In the genomic region with DNA sequence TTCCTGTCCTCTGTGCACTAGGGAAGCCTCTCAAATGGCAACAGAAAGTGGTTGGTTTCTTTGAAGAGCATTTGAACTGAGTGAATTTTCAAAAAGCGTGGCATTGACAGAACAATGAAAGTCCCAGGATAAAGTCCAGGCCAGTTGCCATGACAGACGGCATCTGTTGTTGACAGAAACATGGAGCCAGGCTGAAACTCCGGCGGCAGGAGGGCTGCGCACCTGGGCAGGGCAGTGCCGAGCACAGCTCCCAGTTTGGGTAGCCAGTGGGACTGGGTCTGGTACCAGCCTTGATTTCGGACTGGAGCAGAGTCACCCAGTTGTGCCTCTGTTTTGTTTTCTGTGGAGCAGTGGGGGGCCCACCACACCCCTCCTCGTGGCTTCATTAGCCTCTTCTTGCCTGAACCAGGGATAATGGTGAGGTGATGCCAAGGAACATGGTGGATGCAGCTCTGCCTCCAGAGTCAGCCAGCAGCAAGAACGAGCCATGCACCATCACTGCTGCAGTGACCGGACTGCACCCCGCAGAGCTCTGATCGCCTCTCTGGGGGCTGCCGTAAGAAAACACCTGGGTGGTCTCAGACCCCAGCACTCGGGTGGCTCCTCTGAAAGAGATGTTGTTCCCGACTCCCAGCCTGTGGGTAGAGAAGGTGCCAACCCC, we compare ENCODE assay signal across 29 cellular contexts. TPM values are rescaled to one million over a fixed set of nuclear protein-coding genes. Genes with fewer than 3 reads are reported as not detected.
A peak's percentile ranks its signal among the peaks of the same experiment; 100 is the strongest.
DNase-seq lines count a peak whose midpoint lies in the region; ATAC-seq, FAIRE-seq and TF ChIP-seq lines count a peak whose summit lies in the region.
"Had no signal": no experiment of that assay in that cellular context is flagged by ENCODE, and none has a peak within 500 bp of the region (broad histone marks: within the 10 kb centered on the region; RNA-seq: fewer than 3 reads in every experiment).

No MANE protein-coding gene starts in this region.

- H3K36me3 Mint-ChIP-seq in WTC11 = no peaks in the 10 kb centered on the region
- no peaks in the 10 kb centered on the region for H3K36me3 Mint-ChIP-seq in naive thymus-derived CD8-positive, alpha-beta T cell
- H3K36me3 Mint-ChIP-seq: CD4-positive, CD25-positive, alpha-beta regulatory T cell had no signal

- peak overlapping the region; percentile 63 for H3K27ac Mint-ChIP-seq in WTC11
- no peak overlapping the region for H3K27ac Mint-ChIP-seq in naive thymus-derived CD8-positive, alpha-beta T cell
- H3K27ac Mint-ChIP-seq: activated CD8-positive, alpha-beta T cell treated with anti-CD3 and anti-CD28 coated beads, Interleukin-2, amount 10 ng/mL, durations not matched to agents 7 days and 5 days; CD4-positive, CD25-positive, alpha-beta regulatory T cell had no signal

- in situ Hi-C loops in HepG2 (cut with HindIII; ENCODE audit: extremely low pct_ligation_motif_present, low pct_unique_long_range_greater_than_20kb) = no loop called here

- peaks cover 3% of the 10 kb centered on the region for H3K27me3 Mint-ChIP-seq in WTC11 (ENCODE audit: low read depth)
- peaks cover 0 to 7% (median 2%) of the 10 kb centered on the region in 5 donors for H3K27me3 Mint-ChIP-seq in naive thymus-derived CD8-positive, alpha-beta T cell

- 37% methylated on average over 5 of the region's 15 CpGs for WGBS in HepG2 (ENCODE audit: low lambda C conversion rate)
- WGBS in spleen, 5 donors = 87 to 92% (median 90%) methylated on average over 10 to 15 of the region's 15 CpGs

- H3K4me2 ChIP-seq in HepG2 (ENCODE audit: low read depth, low read length) = peak overlapping the region; percentile 40

- H3K27ac ChIP-seq in HepG2 (ENCODE audit: extremely low read length, insufficient read depth, low read length) (no peak overlapping the region), spleen (no peak overlapping the region)
- H3K27ac ChIP-seq: right lobe of liver, RWPE1, suprapubic skin had no signal

- POLR2A ChIA-PET in WTC11 (lab: Charles Lee) (no interaction called here), HepG2 (lab: Yijun Ruan, JAX) (no interaction called here)
- POLR2A ChIA-PET in naive thymus-derived CD8-positive, alpha-beta T cell (lab: Charles Lee) = no interaction called here

- no peak overlapping the region for H3K9ac ChIP-seq in HepG2 (ENCODE audit: insufficient read depth, low read depth, low read length)

- no peaks in the 10 kb centered on the region for H3K36me3 ChIP-seq in HepG2 (replicated peaks in 1 of 2; ENCODE audit: control insufficient read depth in 1 of 2, insufficient read depth in 2 of 2, low read length in 2 of 2)
- H3K36me3 ChIP-seq in spleen = no peaks in the 10 kb centered on the region
- H3K36me3 ChIP-seq: right lobe of liver, suprapubic skin had no signal

- no peak for FAIRE-seq in HepG2 (lab: Jason Lieb, UNC)
- FAIRE-seq: astrocyte, endometrium, G401.6, GM19239 had no signal

- peak; percentile 31 for DNase-seq in DMS53 (lab: John Stamatoyannopoulos, UW)
- DNase-seq in DMS53 treated with DMSO at 0.1 percent for 48 hours (lab: John Stamatoyannopoulos, UW; ENCODE audit: unreplicated experiment) = no peak
- DNase-seq in WTC11 (ENCODE audit: low spot score) = peak; percentile 12
- no peak for DNase-seq in HepG2 (ENCODE audit: low spot score)
- DNase-seq in spleen = peak; percentile 53
- DNase-seq in effector CD4-positive, alpha-beta T cell = no peak
- no peak for DNase-seq in stimulated activated CD8-positive, alpha-beta memory T cell treated with anti-CD3 and anti-CD28 coated beads, Interleukin-4, amount 100 ng/mL, for 48 hours
- DNase-seq in naive thymus-derived CD8-positive, alpha-beta T cell = no peak
- DNase-seq: 8988T; activated CD8-positive, alpha-beta T cell treated with anti-CD3 and anti-CD28 coated beads, Interleukin-2, amount 10 ng/mL, durations not matched to agents 7 days and 5 days; CD4-positive, CD25-positive, alpha-beta regulatory T cell; central memory CD4-positive, alpha-beta T cell; dermis blood vessel endothelial cell; NCI-H1092 treated with DMSO at 0.1 percent for 48 hours; NCI-H2029; NCI-H226; stimulated activated naive CD4-positive, alpha-beta T cell had no signal

- TF ChIP-seq CTCF in WTC11 (IDR thresholded peaks at IDR 0.05) (no peak), HepG2 (CRISPR knock-in tag; IDR thresholded peaks at IDR 0.05) (no peak), spleen (IDR thresholded peaks at IDR 0.05 in 8 of 11, conservative IDR thresholded peaks at IDR 0.05 in 3 of 11) (no peak)

- H2AFZ ChIP-seq in HepG2 (ENCODE audit: low read length) = no peak overlapping the region

- BruUV-seq in HepG2 (replicated peaks; lab: Mats Ljungman, UMichigan) = no TSS peak

- intact Hi-C loops in HepG2 (cut with micrococcal nuclease; ENCODE audit: unreplicated experiment) = no loop called here
- intact Hi-C loops in spleen (cut with DNase I; ENCODE audit: low total_unique reads) = no loop called here

- no peaks in the 10 kb centered on the region for H4K20me1 ChIP-seq in HepG2 (ENCODE audit: insufficient read depth, low read length)

- H3K9me3 ChIP-seq in HepG2 (ENCODE audit: low read length) (no peaks in the 10 kb centered on the region), spleen (no peaks in the 10 kb centered on the region)
- H3K9me3 ChIP-seq: right lobe of liver, suprapubic skin had no signal

- no peaks in the 10 kb centered on the region for H3K79me2 ChIP-seq in HepG2 (ENCODE audit: insufficient read depth, low read length)

- H3K27me3 ChIP-seq in HepG2 (ENCODE audit: control insufficient read depth in 1 of 2, insufficient read depth in 2 of 2, low read length in 2 of 2) (peaks cover 8 to 56% of the 10 kb centered on the region in 2 experiments), spleen (replicated peaks in 1 of 7) (peaks cover 0 to 76% (median 12%) of the 10 kb centered on the region in 7 donors)
- H3K27me3 ChIP-seq: right lobe of liver, suprapubic skin had no signal

- TF ChIP-seq POLR2A in HepG2 (IDR thresholded peaks at IDR 0.05; ENCODE audit: insufficient read depth in 1 of 2, low read depth in 2 of 2, low read length in 2 of 2) (no peak), spleen (IDR thresholded peaks at IDR 0.05) (no peak)

- TF ChIP-seq EP300 in HepG2 (IDR thresholded peaks at IDR 0.05; ENCODE audit: low read depth in 2 of 2, low read length in 2 of 2) = no peak
- TF ChIP-seq EP300 in HepG2 (CRISPR knock-in tag; IDR thresholded peaks at IDR 0.05; ENCODE audit: borderline replicate concordance) = no peak

- H3K9me3 Mint-ChIP-seq in WTC11 = no peaks in the 10 kb centered on the region
- no peaks in the 10 kb centered on the region for H3K9me3 Mint-ChIP-seq in naive thymus-derived CD8-positive, alpha-beta T cell
- H3K9me3 Mint-ChIP-seq: CD4-positive, CD25-positive, alpha-beta regulatory T cell had no signal

- H3K4me3 Mint-ChIP-seq in WTC11 = no peak overlapping the region
- H3K4me3 Mint-ChIP-seq in naive thymus-derived CD8-positive, alpha-beta T cell = no peak overlapping the region
- H3K4me3 Mint-ChIP-seq: activated CD8-positive, alpha-beta T cell treated with anti-CD3 and anti-CD28 coated beads, Interleukin-2, amount 10 ng/mL, durations not matched to agents 7 days and 5 days; CD4-positive, CD25-positive, alpha-beta regulatory T cell had no signal

- no peak for TF ChIP-seq RAD21 in HepG2 (CRISPR knock-in tag; IDR thresholded peaks at IDR 0.05)

- ATAC-seq in WTC11 = no peak
- peak; percentile 79 for ATAC-seq in HepG2
- ATAC-seq in naive thymus-derived CD8-positive, alpha-beta T cell = no peak
- ATAC-seq: activated CD8-positive, alpha-beta T cell treated with anti-CD3 and anti-CD28 coated beads, Interleukin-2, amount 10 ng/mL, durations not matched to agents 7 days and 5 days; HCT116; right lobe of liver had no signal

- H3K4me1 ChIP-seq in HepG2 (ENCODE audit: insufficient read depth, low read length) = peaks cover 17% of the 10 kb centered on the region
- peaks cover 0 to 20% (median 2%) of the 10 kb centered on the region in 6 donors for H3K4me1 ChIP-seq in spleen
- H3K4me1 ChIP-seq: right lobe of liver had no signal

- CTCF ChIA-PET in WTC11 (lab: Charles Lee) = interaction anchor here (0.5 to 4.8 kb wide), 35 partner anchors 9 to 249 kb away, joined by 3 to 62 read pairs (median 4); partner anchors contain the start of genes CDC45, CLDN5, GP1BB and SEPTIN5
- CTCF ChIA-PET in HepG2 (lab: Yijun Ruan, JAX; ENCODE audit: low intra/inter-chr PET ratio, low total read pairs) = no interaction called here

- H3K4me3 ChIP-seq in HepG2 (replicated peaks in 1 of 3; ENCODE audit: insufficient read depth in 1 of 3, low read depth in 2 of 3, low read length in 3 of 3) = no peak overlapping the region
- no peak overlapping the region for H3K4me3 ChIP-seq in spleen
- H3K4me3 ChIP-seq: lung, right lobe of liver, suprapubic skin had no signal

- H3K4me1 Mint-ChIP-seq in WTC11 = peaks cover 38% of the 10 kb centered on the region
- no peaks in the 10 kb centered on the region for H3K4me1 Mint-ChIP-seq in naive thymus-derived CD8-positive, alpha-beta T cell
- H3K4me1 Mint-ChIP-seq: CD4-positive, CD25-positive, alpha-beta regulatory T cell had no signal

RNA-seq across cellular contexts. Expression of gene SEPTIN5, which starts 9.8 kb away (rescaled TPM):
- total RNA-seq in WTC11 (2021) = 12.6 to 22.4 TPM (median 15.2 TPM) in 3 replicates
- not detected in 2 replicates for total RNA-seq in HepG2 (2016; rRNA removed; fragmentation: Illumina TruSeq; extraction: Trizol)
- 0.09 and 0.20 TPM in 2 replicates for total RNA-seq in HepG2 (2016; cell fraction: cytosol; rRNA removed; fragmentation: Illumina TruSeq; extraction: Trizol; ENCODE audit: low read depth)
- total RNA-seq in HepG2 (2016; cell fraction: insoluble cytoplasmic fraction; rRNA removed; fragmentation: Illumina TruSeq; extraction: Trizol) = not detected in 2 replicates
- total RNA-seq in HepG2 (2016; cell fraction: membrane; rRNA removed; fragmentation: Illumina TruSeq; extraction: Trizol) = 0.06 and 0.10 TPM in 2 replicates
- not detected in 2 replicates for total RNA-seq in HepG2 (2016; cell fraction: nucleus; rRNA removed; fragmentation: Illumina TruSeq; extraction: Trizol)
- polyA plus RNA-seq in HepG2 (2011; rRNA removed) = 0.33 and 0.55 TPM in 2 replicates
- polyA plus RNA-seq in HepG2 (2011; cell fraction: cytosol; rRNA removed) = 0.04 TPM in 1 of 2 replicates, not detected in the other
- 0.57 and 0.82 TPM in 2 replicates for polyA plus RNA-seq in HepG2 (2011; cell fraction: nucleus; rRNA removed)
- 0.08 TPM in 1 of 2 replicates, not detected in the other for polyA plus RNA-seq in HepG2 (2012)
- 0.15 and 0.23 TPM in 2 replicates for polyA plus RNA-seq in HepG2 (2016; cell fraction: cytosol; fragmentation: Illumina TruSeq; extraction: Trizol; ENCODE audit: low read depth)
- not detected in 2 replicates for polyA plus RNA-seq in HepG2 (2016; cell fraction: insoluble cytoplasmic fraction; fragmentation: Illumina TruSeq; extraction: Trizol; ENCODE audit: low read depth)
- 0.23 and 0.58 TPM in 2 replicates for polyA plus RNA-seq in HepG2 (2016; cell fraction: membrane; fragmentation: Illumina TruSeq; extraction: Trizol; ENCODE audit: low read depth)
- polyA plus RNA-seq in HepG2 (2016; cell fraction: nucleus; fragmentation: Illumina TruSeq; extraction: Trizol; ENCODE audit: insufficient read depth, low read depth) = 0.28 TPM in 1 of 2 replicates, not detected in the other
- 1.0 and 1.5 TPM in 2 replicates for polyA minus RNA-seq in HepG2 (2011; rRNA and poly(A)+ RNA removed; ENCODE audit: low replicate concordance)
- not detected in 2 replicates for polyA minus RNA-seq in HepG2 (2011; cell fraction: cytosol; rRNA and poly(A)+ RNA removed)
- 0.77 TPM in 1 of 2 replicates, not detected in the other for polyA minus RNA-seq in HepG2 (2011; cell fraction: nucleus; rRNA and poly(A)+ RNA removed)
- 10 to 100 TPM in 6 of 7 donors, 1 to 10 TPM in 1; 9.2 to 19.2 (median 13.1) TPM for total RNA-seq in spleen
- polyA plus RNA-seq in spleen = 1 to 10 TPM; 4.0 to 7.5 (median 4.3) TPM
- total RNA-seq in naive thymus-derived CD8-positive, alpha-beta T cell = 1 to 10 TPM in 1 of 2 experiments, under 1 TPM in 1; 0.55 to 1.5 TPM
- polyA plus RNA-seq in naive thymus-derived CD8-positive, alpha-beta T cell = under 1 TPM in 1 of 3 donors, not detected in 2; 0.32 TPM
- total RNA-seq: T-helper 1 cell treated with Interleukin-12 subunit alpha and Interleukin-12 subunit beta and Interleukin-4 antibody, amounts not matched to agents 30 ng/mL and 1 ng/mL, for 36 hours had no signal
- polyA plus RNA-seq: CD4-positive, CD25-positive, alpha-beta regulatory T cell had no signal

RNA-seq across cellular contexts. Expression of gene GP1BB, which starts 18.9 kb away (rescaled TPM):
- 1.4 to 4.3 TPM (median 3.3 TPM) in 3 replicates for total RNA-seq in WTC11 (2021)
- total RNA-seq in HepG2 (2016; rRNA removed; fragmentation: Illumina TruSeq; extraction: Trizol) = not detected in 2 replicates
- not detected in 2 replicates for total RNA-seq in HepG2 (2016; cell fraction: cytosol; rRNA removed; fragmentation: Illumina TruSeq; extraction: Trizol; ENCODE audit: low read depth)
- total RNA-seq in HepG2 (2016; cell fraction: insoluble cytoplasmic fraction; rRNA removed; fragmentation: Illumina TruSeq; extraction: Trizol) = not detected in 2 replicates
- total RNA-seq in HepG2 (2016; cell fraction: membrane; rRNA removed; fragmentation: Illumina TruSeq; extraction: Trizol) = 0.10 TPM in 1 of 2 replicates, not detected in the other
- not detected in 2 replicates for total RNA-seq in HepG2 (2016; cell fraction: nucleus; rRNA removed; fragmentation: Illumina TruSeq; extraction: Trizol)
- 0.07 TPM in 1 of 2 replicates, not detected in the other for polyA plus RNA-seq in HepG2 (2011; rRNA removed)
- 0.16 TPM in 1 of 2 replicates, not detected in the other for polyA plus RNA-seq in HepG2 (2011; cell fraction: cytosol; rRNA removed)
- polyA plus RNA-seq in HepG2 (2011; cell fraction: nucleus; rRNA removed) = 0.47 TPM in 1 of 2 replicates, not detected in the other
- polyA plus RNA-seq in HepG2 (2012) = not detected in 2 replicates
- not detected in 2 replicates for polyA plus RNA-seq in HepG2 (2016; cell fraction: cytosol; fragmentation: Illumina TruSeq; extraction: Trizol; ENCODE audit: low read depth)
- polyA plus RNA-seq in HepG2 (2016; cell fraction: insoluble cytoplasmic fraction; fragmentation: Illumina TruSeq; extraction: Trizol; ENCODE audit: low read depth) = not detected in 2 replicates
- polyA plus RNA-seq in HepG2 (2016; cell fraction: membrane; fragmentation: Illumina TruSeq; extraction: Trizol; ENCODE audit: low read depth) = not detected in 2 replicates
- polyA plus RNA-seq in HepG2 (2016; cell fraction: nucleus; fragmentation: Illumina TruSeq; extraction: Trizol; ENCODE audit: insufficient read depth, low read depth) = not detected in 2 replicates
- 0.32 TPM in 1 of 2 replicates, not detected in the other for polyA minus RNA-seq in HepG2 (2011; rRNA and poly(A)+ RNA removed; ENCODE audit: low replicate concordance)
- not detected in 2 replicates for polyA minus RNA-seq in HepG2 (2011; cell fraction: cytosol; rRNA and poly(A)+ RNA removed)
- not detected in 2 replicates for polyA minus RNA-seq in HepG2 (2011; cell fraction: nucleus; rRNA and poly(A)+ RNA removed)
- total RNA-seq in spleen = 10 to 100 TPM in 6 of 7 donors, 1 to 10 TPM in 1; 6.9 to 25.4 (median 16.5) TPM
- 1 to 10 TPM; 4.2 to 5.1 (median 4.8) TPM for polyA plus RNA-seq in spleen
- total RNA-seq in naive thymus-derived CD8-positive, alpha-beta T cell = under 1 TPM in 1 of 2 experiments, not detected in 1; 0.34 TPM
- not detected for polyA plus RNA-seq in naive thymus-derived CD8-positive, alpha-beta T cell
- total RNA-seq: activated CD8-positive, alpha-beta T cell treated with anti-CD3 and anti-CD28 coated beads, Interleukin-2, amount 10 ng/mL, durations not matched to agents 7 days and 5 days; T-helper 1 cell treated with Interleukin-12 subunit alpha and Interleukin-12 subunit beta and Interleukin-4 antibody, amounts not matched to agents 30 ng/mL and 1 ng/mL, for 36 hours had no signal
- polyA plus RNA-seq: CD4-positive, CD25-positive, alpha-beta regulatory T cell had no signal

RNA-seq across cellular contexts. Expression of gene TBX1, which starts 56.1 kb away (rescaled TPM):
- total RNA-seq in WTC11 (2021) (7.9 to 12.8 TPM (median 9.3 TPM) in 3 replicates), HepG2 (2016; rRNA removed; fragmentation: Illumina TruSeq; extraction: Trizol) (not detected in 2 replicates), spleen (10 to 100 TPM in 1 of 7 donors, 1 to 10 TPM in 3, under 1 TPM in 3; 0.23 to 10.5 (median 3.1) TPM)
- total RNA-seq in HepG2 (2016; cell fraction: cytosol; rRNA removed; fragmentation: Illumina TruSeq; extraction: Trizol; ENCODE audit: low read depth) = not detected in 2 replicates
- not detected in 2 replicates for total RNA-seq in HepG2 (2016; cell fraction: insoluble cytoplasmic fraction; rRNA removed; fragmentation: Illumina TruSeq; extraction: Trizol)
- not detected in 2 replicates for total RNA-seq in HepG2 (2016; cell fraction: membrane; rRNA removed; fragmentation: Illumina TruSeq; extraction: Trizol)
- total RNA-seq in HepG2 (2016; cell fraction: nucleus; rRNA removed; fragmentation: Illumina TruSeq; extraction: Trizol) = not detected in 2 replicates
- polyA plus RNA-seq in HepG2 (2011; rRNA removed) (not detected in 2 replicates), spleen (under 1 TPM; 0.17 to 0.71 (median 0.61) TPM)
- polyA plus RNA-seq in HepG2 (2011; cell fraction: cytosol; rRNA removed) = 0.03 TPM in 1 of 2 replicates, not detected in the other
- polyA plus RNA-seq in HepG2 (2011; cell fraction: nucleus; rRNA removed) = 0.23 TPM in 1 of 2 replicates, not detected in the other
- not detected in 2 replicates for polyA plus RNA-seq in HepG2 (2012)
- not detected in 2 replicates for polyA plus RNA-seq in HepG2 (2016; cell fraction: cytosol; fragmentation: Illumina TruSeq; extraction: Trizol; ENCODE audit: low read depth)
- polyA plus RNA-seq in HepG2 (2016; cell fraction: insoluble cytoplasmic fraction; fragmentation: Illumina TruSeq; extraction: Trizol; ENCODE audit: low read depth) = not detected in 2 replicates
- polyA plus RNA-seq in HepG2 (2016; cell fraction: membrane; fragmentation: Illumina TruSeq; extraction: Trizol; ENCODE audit: low read depth) = 0.08 TPM in 1 of 2 replicates, not detected in the other
- not detected in 2 replicates for polyA plus RNA-seq in HepG2 (2016; cell fraction: nucleus; fragmentation: Illumina TruSeq; extraction: Trizol; ENCODE audit: insufficient read depth, low read depth)
- polyA minus RNA-seq in HepG2 (2011; rRNA and poly(A)+ RNA removed; ENCODE audit: low replicate concordance) = not detected in 2 replicates
- polyA minus RNA-seq in HepG2 (2011; cell fraction: cytosol; rRNA and poly(A)+ RNA removed) = not detected in 2 replicates
- not detected in 2 replicates for polyA minus RNA-seq in HepG2 (2011; cell fraction: nucleus; rRNA and poly(A)+ RNA removed)
- total RNA-seq in naive thymus-derived CD8-positive, alpha-beta T cell = not detected
- polyA plus RNA-seq in naive thymus-derived CD8-positive, alpha-beta T cell = not detected
- total RNA-seq: CD4-positive, CD25-positive, alpha-beta regulatory T cell; kidney epithelial cell; T-helper 1 cell treated with Interleukin-12 subunit alpha and Interleukin-12 subunit beta and Interleukin-4 antibody, amounts not matched to agents 30 ng/mL and 1 ng/mL, for 36 hours had no signal
- polyA plus RNA-seq: CD4-positive, CD25-positive, alpha-beta regulatory T cell; neural cell had no signal

Comparison
In these comparisons a context has a peak if more than half of its experiments do, and no peak if none do; other contexts are left out.
1. DNase-seq: peak in DMS53 (single experiment), WTC11 (single experiment) and spleen (single experiment); none in DMS53 treated with DMSO at 0.1 percent for 48 hours (single experiment), HepG2 (single experiment), effector CD4-positive, alpha-beta T cell (single experiment), stimulated activated CD8-positive, alpha-beta memory T cell treated with anti-CD3 and anti-CD28 coated beads, Interleukin-4, amount 100 ng/mL, for 48 hours (single experiment) and naive thymus-derived CD8-positive, alpha-beta T cell (0 of 10).